ENCODE assay signal across 15 cellular contexts in the genomic region with DNA sequence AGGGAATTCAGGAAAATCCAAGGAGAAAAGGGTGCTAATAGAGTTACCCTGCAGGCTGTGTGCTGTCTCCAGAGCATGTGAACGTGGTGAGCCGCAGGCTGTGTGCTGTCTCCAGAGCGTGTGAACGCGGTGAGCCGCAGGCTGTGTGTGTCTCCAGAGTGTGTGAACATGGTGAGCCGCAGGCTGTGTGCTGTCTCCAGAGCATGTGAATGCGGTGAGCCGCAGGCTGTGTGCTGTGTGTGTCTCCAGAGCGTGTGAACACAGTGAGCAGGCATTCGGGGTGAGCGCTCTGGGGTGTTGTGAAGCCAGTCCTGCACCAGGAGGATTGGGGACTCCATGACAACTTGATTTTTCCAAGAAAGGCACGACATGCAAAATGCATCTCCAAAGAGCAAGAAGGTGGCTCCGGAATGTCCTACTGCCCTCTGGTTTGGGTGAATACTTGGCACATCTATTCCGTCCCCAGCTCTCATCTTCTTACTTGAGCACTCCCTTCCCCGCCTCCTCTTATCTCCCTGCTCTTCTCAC.
DNase-seq lines count a peak whose midpoint lies in the region; ATAC-seq and TF ChIP-seq lines count a peak whose summit lies in the region.
"Had no signal": no experiment of that assay in that cellular context is flagged by ENCODE, and none has a peak within 500 bp of the region (broad histone marks: within the 10 kb centered on the region; RNA-seq: fewer than 3 reads in every experiment).

No MANE protein-coding gene starts in this region.

- no peaks in the 10 kb centered on the region for H3K4me1 Mint-ChIP-seq in stimulated activated naive CD8-positive, alpha-beta T cell treated with anti-CD3 and anti-CD28 coated beads, Interleukin-15, amount 100 ng/mL, for 72 hours
- H3K4me1 Mint-ChIP-seq in nephron progenitor cell = no peaks in the 10 kb centered on the region
- H3K4me1 Mint-ChIP-seq: CD8-positive, alpha-beta memory T cell had no signal

- peaks cover 32% of the 10 kb centered on the region for H3K27me3 Mint-ChIP-seq in stimulated activated naive CD8-positive, alpha-beta T cell treated with anti-CD3 and anti-CD28 coated beads, Interleukin-15, amount 100 ng/mL, for 72 hours
- H3K27me3 Mint-ChIP-seq in nephron progenitor cell (ENCODE audit: low read depth, poor library complexity) = peaks cover 14% of the 10 kb centered on the region

- H3K9me3 ChIP-seq in vagina = no peaks in the 10 kb centered on the region

- TF ChIP-seq POLR2A in vagina (IDR thresholded peaks at IDR 0.05) = no peak

- no peak overlapping the region for H3K4me3 ChIP-seq in coronary artery
- no peak overlapping the region for H3K4me3 ChIP-seq in vagina
- H3K4me3 ChIP-seq in foreskin fibroblast (ENCODE audit: low read depth in 1 of 2, low read length in 2 of 2) = no peak overlapping the region
- H3K4me3 ChIP-seq: BLaER1 treated with 17β-estradiol and CSF1 and Interleukin-3, amounts not matched to agents 10 nM and 100 nM had no signal

- H3K27ac Mint-ChIP-seq in stimulated activated naive CD8-positive, alpha-beta T cell treated with anti-CD3 and anti-CD28 coated beads, Interleukin-15, amount 100 ng/mL, for 72 hours = no peak overlapping the region
- H3K27ac Mint-ChIP-seq in nephron progenitor cell = peak overlapping the region; percentile 59

- no peak for TF ChIP-seq CTCF in coronary artery (IDR thresholded peaks at IDR 0.05)
- no peak for TF ChIP-seq CTCF in nephron progenitor cell (IDR thresholded peaks at IDR 0.05)
- no peak for TF ChIP-seq CTCF in vagina (IDR thresholded peaks at IDR 0.05)
- TF ChIP-seq CTCF in foreskin fibroblast (IDR thresholded peaks at IDR 0.05; ENCODE audit: low read depth, low read length) = no peak

- H3K36me3 ChIP-seq in vagina = no peaks in the 10 kb centered on the region
- H3K36me3 ChIP-seq: BLaER1 treated with 17β-estradiol and CSF1 and Interleukin-3, amounts not matched to agents 10 nM and 100 nM had no signal

- H3K27ac ChIP-seq in coronary artery (no peak overlapping the region), vagina (no peak overlapping the region)
- H3K27ac ChIP-seq: BLaER1 treated with 17β-estradiol and CSF1 and Interleukin-3, amounts not matched to agents 10 nM and 100 nM; HL-60 had no signal

- H3K27me3 ChIP-seq in vagina = no peaks in the 10 kb centered on the region
- H3K27me3 ChIP-seq: BLaER1 treated with 17β-estradiol and CSF1 and Interleukin-3, amounts not matched to agents 10 nM and 100 nM had no signal

- no peaks in the 10 kb centered on the region for H3K36me3 Mint-ChIP-seq in nephron progenitor cell (ENCODE audit: low read depth)
- H3K36me3 Mint-ChIP-seq: CD8-positive, alpha-beta memory T cell had no signal

- peak; percentile 23 for ATAC-seq in stimulated activated naive CD8-positive, alpha-beta T cell treated with anti-CD3 and anti-CD28 coated beads, Interleukin-15, Interleukin-2, amounts not matched to agents 100 U/mL and 50 U/mL, for 24 hours
- ATAC-seq in stimulated activated naive CD8-positive, alpha-beta T cell treated with anti-CD3 and anti-CD28 coated beads, Interleukin-15, amount 100 ng/mL, for 72 hours = no peak

- H3K4me1 ChIP-seq in vagina = no peaks in the 10 kb centered on the region
- H3K4me1 ChIP-seq: BLaER1 treated with 17β-estradiol and CSF1 and Interleukin-3, amounts not matched to agents 10 nM and 100 nM had no signal

- no peak overlapping the region for H3K4me3 Mint-ChIP-seq in stimulated activated naive CD8-positive, alpha-beta T cell treated with anti-CD3 and anti-CD28 coated beads, Interleukin-15, amount 100 ng/mL, for 72 hours
- no peak overlapping the region for H3K4me3 Mint-ChIP-seq in nephron progenitor cell
- H3K4me3 Mint-ChIP-seq: CD8-positive, alpha-beta memory T cell had no signal

- no peak for DNase-seq in stimulated activated naive CD8-positive, alpha-beta T cell treated with anti-CD3 and anti-CD28 coated beads, Interleukin-15, Interleukin-2, amounts not matched to agents 100 U/mL and 50 U/mL, for 24 hours
- DNase-seq in stimulated activated naive CD8-positive, alpha-beta T cell treated with anti-CD3 and anti-CD28 coated beads, Interleukin-15, amount 100 ng/mL, for 72 hours = no peak
- DNase-seq in coronary artery (ENCODE audit: low spot score) (peak; percentile 33), nephron progenitor cell (no peak), vagina (ENCODE audit: extremely low spot score in 2 of 2) (peak; percentile 52 to 84), HuH-7 (ENCODE audit: low spot score) (no peak), NCI-H1436 treated with DMSO at 0.1 percent for 48 hours (lab: John Stamatoyannopoulos, UW) (no peak), foreskin fibroblast (no peak)
- DNase-seq: CD8-positive, alpha-beta memory T cell; DMS79; NCI-H2029 treated with DMSO at 0.1 percent for 48 hours; NCI-H510A; NCI-H774 had no signal

- H3K9me3 Mint-ChIP-seq in stimulated activated naive CD8-positive, alpha-beta T cell treated with anti-CD3 and anti-CD28 coated beads, Interleukin-15, amount 100 ng/mL, for 72 hours = no peaks in the 10 kb centered on the region
- no peaks in the 10 kb centered on the region for H3K9me3 Mint-ChIP-seq in nephron progenitor cell

- intact Hi-C loops in vagina (cut with DNase I) = no loop called here

Comparison
In these comparisons a context has a peak if more than half of its experiments do, and no peak if none do; other contexts are left out.
1. DNase-seq: peak in coronary artery (single experiment) and vagina (2 of 2); none in stimulated activated naive CD8-positive, alpha-beta T cell treated with anti-CD3 and anti-CD28 coated beads, Interleukin-15, Interleukin-2, amounts not matched to agents 100 U/mL and 50 U/mL, for 24 hours (single experiment), stimulated activated naive CD8-positive, alpha-beta T cell treated with anti-CD3 and anti-CD28 coated beads, Interleukin-15, amount 100 ng/mL, for 72 hours (0 of 2), nephron progenitor cell (single experiment), HuH-7 (single experiment), NCI-H1436 treated with DMSO at 0.1 percent for 48 hours (single experiment) and foreskin fibroblast (0 of 2).